15 cellular contexts compared by ENCODE assay signal in the genomic region with DNA sequence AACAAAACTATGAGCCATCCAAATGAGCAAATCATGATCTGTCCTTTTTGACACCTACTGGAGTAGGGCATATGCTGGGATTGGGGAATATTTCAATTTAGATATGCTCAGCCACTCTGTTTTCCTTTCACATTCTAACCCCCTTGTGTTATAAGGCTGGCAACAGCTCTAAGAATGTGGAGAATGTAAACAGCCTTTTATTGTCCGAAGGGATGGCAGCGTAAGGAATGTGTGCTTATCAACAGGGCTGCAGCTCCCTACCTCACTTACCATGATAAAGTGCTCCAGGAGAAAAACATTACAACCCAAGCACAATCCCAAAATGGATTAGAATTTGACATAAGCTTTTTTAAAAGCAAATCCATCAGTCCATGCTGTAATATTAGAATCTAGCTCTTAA. TPM values are rescaled to one million over a fixed set of nuclear protein-coding genes. Genes with fewer than 3 reads are reported as not detected.
DNase-seq lines count a peak whose midpoint lies in the region; ATAC-seq and TF ChIP-seq lines count a peak whose summit lies in the region.
"Had no signal": no experiment of that assay in that cellular context is flagged by ENCODE, and none has a peak within 500 bp of the region (broad histone marks: within the 10 kb centered on the region; RNA-seq: fewer than 3 reads in every experiment).

No MANE protein-coding gene starts in this region.

- intact Hi-C loops in esophagus squamous epithelium (cut with DNase I), result no loop called here

- H3K9me3 ChIP-seq in endodermal cell (ENCODE audit: control insufficient read depth, low read length), result no peaks in the 10 kb centered on the region
- no peaks in the 10 kb centered on the region for H3K9me3 ChIP-seq in BE2C
- H3K9me3 ChIP-seq in esophagus squamous epithelium, result no peaks in the 10 kb centered on the region
- H3K9me3 ChIP-seq: left lung had no signal

- no peaks in the 10 kb centered on the region for H3K36me3 Mint-ChIP-seq in endodermal cell (ENCODE audit: low read depth)

- H3K4me1 Mint-ChIP-seq in endodermal cell, result peaks cover 27% of the 10 kb centered on the region
- H3K4me1 Mint-ChIP-seq in stimulated activated naive CD8-positive, alpha-beta T cell treated with anti-CD3 and anti-CD28 coated beads, Interleukin-15, amount 100 ng/mL, for 72 hours, result peaks cover 15% of the 10 kb centered on the region

- H3K27me3 Mint-ChIP-seq in endodermal cell (ENCODE audit: insufficient read depth), result peaks cover 47% of the 10 kb centered on the region
- peaks cover 48% of the 10 kb centered on the region for H3K27me3 Mint-ChIP-seq in stimulated activated naive CD8-positive, alpha-beta T cell treated with anti-CD3 and anti-CD28 coated beads, Interleukin-15, amount 100 ng/mL, for 72 hours

- DNase-seq in ELR (ENCODE audit: low read depth) (peak; percentile 46), LHCN-M2 (ENCODE audit: low read depth) (peak; percentile 19), endodermal cell (peak; percentile 73), myocyte (ENCODE audit: low read depth) (peak; percentile 31), BE2C (no peak), esophagus squamous epithelium (lab: John Stamatoyannopoulos, UW) (no peak), NCI-H2081 (lab: John Stamatoyannopoulos, UW) (no peak)
- DNase-seq in stimulated activated naive CD8-positive, alpha-beta T cell treated with anti-CD3 and anti-CD28 coated beads, Interleukin-15, amount 100 ng/mL, for 72 hours, result no peak
- DNase-seq: Calu3; left lung; NK-92 treated with Interleukin-12 subunit alpha and Interleukin-12 subunit beta, amount 100 ng/mL, for 24 hours; posterior cingulate gyrus; substantia nigra had no signal

- H3K4me3 ChIP-seq in endodermal cell (ENCODE audit: low read length) (peak overlapping the region; percentile 87), BE2C (ENCODE audit: low read depth, low read length) (no peak overlapping the region), esophagus squamous epithelium (no peak overlapping the region)
- H3K4me3 ChIP-seq: left lung had no signal

- WGBS in endodermal cell (ENCODE audit: insufficient coverage in 1 of 2, insufficient read length in 1 of 2), 2 experiments, result 0% methylated on average over 2 of the region's 2 CpGs; no CpG with 5 or more reads in 1 of the 2 experiments
- WGBS in esophagus squamous epithelium, 2 donors, result 45 to 62% methylated on average over 2 of the region's 2 CpGs

- H3K4me1 ChIP-seq in endodermal cell (ENCODE audit: control insufficient read depth, insufficient read depth, low read length) (peaks cover 5% of the 10 kb centered on the region), BE2C (no peaks in the 10 kb centered on the region), esophagus squamous epithelium (peaks cover 10 to 20% (median 15%) of the 10 kb centered on the region in 3 donors)

- H3K27ac ChIP-seq in endodermal cell (ENCODE audit: low read depth, low read length) (no peak overlapping the region), esophagus squamous epithelium (no peak overlapping the region)
- H3K27ac ChIP-seq: left lung had no signal

- H3K4me3 Mint-ChIP-seq in endodermal cell, result peak overlapping the region; percentile 67
- H3K4me3 Mint-ChIP-seq in stimulated activated naive CD8-positive, alpha-beta T cell treated with anti-CD3 and anti-CD28 coated beads, Interleukin-15, amount 100 ng/mL, for 72 hours, result no peak overlapping the region

- TF ChIP-seq POLR2A in esophagus squamous epithelium (IDR thresholded peaks at IDR 0.05), result no peak

- TF ChIP-seq CTCF in endodermal cell (conservative IDR thresholded peaks at IDR 0.05) (peak; percentile 39), BE2C (IDR thresholded peaks at IDR 0.05; ENCODE audit: low read depth, low read length) (no peak), esophagus squamous epithelium (IDR thresholded peaks at IDR 0.05) (no peak)

- no peaks in the 10 kb centered on the region for H3K36me3 ChIP-seq in endodermal cell (ENCODE audit: control insufficient read depth, insufficient read depth, low read length)
- no peaks in the 10 kb centered on the region for H3K36me3 ChIP-seq in BE2C
- no peaks in the 10 kb centered on the region for H3K36me3 ChIP-seq in esophagus squamous epithelium
- H3K36me3 ChIP-seq: left lung had no signal

- H3K9me3 Mint-ChIP-seq in endodermal cell, result no peaks in the 10 kb centered on the region
- no peaks in the 10 kb centered on the region for H3K9me3 Mint-ChIP-seq in stimulated activated naive CD8-positive, alpha-beta T cell treated with anti-CD3 and anti-CD28 coated beads, Interleukin-15, amount 100 ng/mL, for 72 hours

- peaks cover 46% of the 10 kb centered on the region for H3K27me3 ChIP-seq in endodermal cell (ENCODE audit: control insufficient read depth, insufficient read depth, low read length, poor library complexity, severe bottlenecking)
- H3K27me3 ChIP-seq in BE2C, result peaks cover 58% of the 10 kb centered on the region
- peaks cover 0 to 84% (median 10%) of the 10 kb centered on the region in 4 donors for H3K27me3 ChIP-seq in esophagus squamous epithelium

- peak overlapping the region; percentile 87 for H3K27ac Mint-ChIP-seq in endodermal cell
- H3K27ac Mint-ChIP-seq in stimulated activated naive CD8-positive, alpha-beta T cell treated with anti-CD3 and anti-CD28 coated beads, Interleukin-15, amount 100 ng/mL, for 72 hours, result no peak overlapping the region

- H3K9ac ChIP-seq in endodermal cell (ENCODE audit: extremely low read depth, low read length, poor library complexity, severe bottlenecking), result no peak overlapping the region

- ATAC-seq in stimulated activated naive CD8-positive, alpha-beta T cell treated with anti-CD3 and anti-CD28 coated beads, Interleukin-15, amount 100 ng/mL, for 72 hours, result no peak
- ATAC-seq: left lung had no signal

RNA-seq across cellular contexts. Expression of a gene that starts 2.2 kb away (rescaled TPM):
- total RNA-seq in LHCN-M2 (2014; rRNA removed), result not detected in 2 replicates
- not detected for polyA plus RNA-seq in LHCN-M2 (2012)
- 1 to 10 TPM; 3.7 to 4.8 TPM for total RNA-seq in endodermal cell
- 2.0 TPM for polyA plus RNA-seq in endodermal cell (2013, experiment 1 of 2)
- polyA plus RNA-seq in endodermal cell (2013, experiment 2 of 2), result 1.7 TPM
- total RNA-seq in myocyte, result 0.37 TPM in 1 of 2 replicates, not detected in the other
- not detected for polyA plus RNA-seq in myocyte (2012)
- polyA plus RNA-seq in BE2C (2012; ENCODE audit: insufficient read depth, insufficient read length, low read depth), result not detected
- not detected for total RNA-seq in esophagus squamous epithelium
- total RNA-seq: left lung; T-helper 2 cell treated with Interferon-gamma antibody and Interleukin-4, amounts not matched to agents 100 ng/mL and 5 ng/mL, for 36 hours had no signal
- polyA plus RNA-seq: adipose tissue had no signal

Comparison
In these comparisons a context has a peak if more than half of its experiments do, and no peak if none do; other contexts are left out.
1. DNase-seq: peak in ELR (single experiment), LHCN-M2 (single experiment), endodermal cell (single experiment) and myocyte (single experiment); none in BE2C (single experiment), esophagus squamous epithelium (single experiment), NCI-H2081 (0 of 2) and stimulated activated naive CD8-positive, alpha-beta T cell treated with anti-CD3 and anti-CD28 coated beads, Interleukin-15, amount 100 ng/mL, for 72 hours (0 of 2).